ENCODE assay signal across 30 cellular contexts in the genomic region with DNA sequence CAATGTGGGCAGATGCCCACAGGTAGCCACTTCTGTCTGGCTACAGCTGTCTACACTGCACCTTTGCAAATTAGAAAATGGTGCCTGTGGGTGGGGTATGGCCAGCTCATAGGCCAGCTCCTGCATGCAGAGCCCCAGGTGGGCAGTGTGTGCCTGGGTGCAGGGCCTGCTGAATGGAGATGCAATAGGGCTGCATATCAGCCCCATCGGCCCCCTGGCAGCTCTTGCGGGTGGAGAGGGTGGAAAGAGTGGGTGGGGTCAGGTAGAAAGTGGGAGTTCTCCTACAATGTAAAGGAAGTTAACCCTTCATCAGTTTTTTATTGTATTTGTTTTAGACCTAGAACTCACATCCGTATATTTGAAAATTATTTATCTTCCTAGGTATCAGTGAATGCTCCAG.
"Had no signal": no experiment of that assay in that cellular context is flagged by ENCODE, and none has a peak within 500 bp of the region (broad histone marks: within the 10 kb centered on the region; RNA-seq: fewer than 3 reads in every experiment).

No MANE protein-coding gene starts in this region.

- H3K27ac ChIP-seq: ascending aorta, breast epithelium, cardiac muscle cell, colonic mucosa, epithelial cell of prostate, esophagus squamous epithelium, gastroesophageal sphincter, heart right ventricle, WERI-Rb-1 had no signal

- H3K36me3 ChIP-seq: ascending aorta, breast epithelium, cardiac muscle cell, colonic mucosa, esophagus squamous epithelium, gastroesophageal sphincter, heart right ventricle, WERI-Rb-1 had no signal

- H3K27me3 ChIP-seq: ascending aorta, breast epithelium, colonic mucosa had no signal

- H3K9me3 ChIP-seq: ascending aorta, breast epithelium, colonic mucosa, esophagus squamous epithelium had no signal

- H3K4me3 ChIP-seq: ascending aorta, breast epithelium, cardiac muscle cell, colonic mucosa, esophagus squamous epithelium, gastroesophageal sphincter, heart right ventricle had no signal

- DNase-seq: activated CD4-positive, alpha-beta memory T cell treated with anti-CD3 and anti-CD28 coated beads for 36 hours; activated CD4-positive, alpha-beta T cell treated with anti-CD3 and anti-CD28 coated beads for 36 hours; activated CD4-positive, alpha-beta T cell treated with anti-CD3 and anti-CD28 coated beads, Interleukin-2, amount 10 ng/mL, durations not matched to agents 24 days and 14 days; activated CD4-positive, CD25-positive, alpha-beta regulatory T cell; activated CD4-positive, CD25-positive, alpha-beta regulatory T cell treated with anti-CD3 and anti-CD28 coated beads, Interleukin-2, amount 50 U/mL, for 72 hours; activated CD8-positive, alpha-beta memory T cell treated with anti-CD3 and anti-CD28 coated beads, Interleukin-2, amount 10 ng/mL, durations not matched to agents 7 days and 5 days; activated CD8-positive, alpha-beta memory T cell treated with anti-CD3 and anti-CD28 coated beads, Interleukin-2, amount 50 U/mL, for 4 hours; activated CD8-positive, alpha-beta T cell treated with anti-CD3 and anti-CD28 coated beads, Interleukin-2, amount 10 ng/mL, durations not matched to agents 7 days and 5 days; activated effector memory CD4-positive, alpha-beta T cell treated with Interleukin-2 at 50 U/mL for 16 hours; activated gamma-delta T cell treated with Interleukin-2 at 50 U/mL for 16 hours; activated naive CD4-positive, alpha-beta T cell treated with anti-CD3 and anti-CD28 coated beads for 36 hours; activated naive CD8-positive, alpha-beta T cell treated with anti-CD3 and anti-CD28 coated beads, Interleukin-2, amount 10 ng/mL, durations not matched to agents 7 days and 5 days; activated T-cell treated with anti-CD3 and anti-CD28 coated beads, Interleukin-2, amount 50 U/mL, for 1 hour; activated T-cell treated with anti-CD3 and anti-CD28 coated beads, Interleukin-2, amount 50 U/mL, for 72 hours; central memory CD4-positive, alpha-beta T cell; cerebellar nuclear complex; colonic mucosa; effector CD8-positive, alpha-beta T cell; esophagus squamous epithelium; foreskin melanocyte; heart right ventricle; T-helper 1 cell; T-helper 17 cell; T1000; WERI-Rb-1 had no signal

- H3K4me1 ChIP-seq: ascending aorta, breast epithelium, colonic mucosa, esophagus squamous epithelium, gastroesophageal sphincter, heart right ventricle had no signal
